Comparison of ENCODE assay signal across 11 cellular contexts in the genomic region with DNA sequence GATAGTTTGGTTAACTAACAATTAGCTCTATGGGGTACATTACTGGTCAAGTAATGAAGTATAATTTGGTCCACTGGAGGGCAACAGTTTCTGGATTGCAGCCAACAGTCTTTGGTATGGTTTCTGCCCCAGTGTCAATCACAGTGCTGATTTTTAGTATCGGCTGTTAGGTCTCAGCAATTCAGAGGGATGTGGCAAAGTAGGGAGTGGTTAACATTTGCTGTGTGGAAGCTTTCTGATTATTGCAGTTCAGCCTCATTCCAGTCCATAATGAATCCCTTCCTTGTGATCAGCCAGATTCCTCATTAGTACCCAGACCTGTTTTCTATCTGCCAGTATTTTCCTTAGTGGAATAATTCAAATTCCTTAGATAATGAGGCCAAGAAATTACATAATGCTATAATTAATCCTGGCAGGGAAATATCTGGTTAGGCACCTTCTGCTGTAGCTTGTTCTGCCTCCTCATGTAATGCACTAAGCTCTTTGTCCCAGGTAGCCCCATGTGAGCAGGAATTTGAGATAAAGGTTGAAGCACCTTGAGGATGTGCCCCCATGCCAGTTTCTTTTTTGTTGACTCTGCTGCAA. TPM values are rescaled to one million over a fixed set of nuclear protein-coding genes. Genes with fewer than 3 reads are reported as not detected.
DNase-seq lines count a peak whose midpoint lies in the region; ATAC-seq and TF ChIP-seq lines count a peak whose summit lies in the region.
"Had no signal": no experiment of that assay in that cellular context is flagged by ENCODE, and none has a peak within 500 bp of the region (broad histone marks: within the 10 kb centered on the region; RNA-seq: fewer than 3 reads in every experiment).

No MANE protein-coding gene starts in this region.

- peak; percentile 60 for ATAC-seq in HCT116

- no peaks in the 10 kb centered on the region for H3K27me3 ChIP-seq in HCT116 (ENCODE audit: insufficient read depth, low read length)
- no peaks in the 10 kb centered on the region for H3K27me3 ChIP-seq in neural progenitor cell
- H3K27me3 ChIP-seq in WERI-Rb-1 (ENCODE audit: insufficient read depth, low read depth, severe bottlenecking) = no peaks in the 10 kb centered on the region

- H3K4me3 Mint-ChIP-seq in neural progenitor cell = no peak overlapping the region
- H3K4me3 Mint-ChIP-seq: central memory CD8-positive, alpha-beta T cell had no signal

- H3K27me3 Mint-ChIP-seq in neural progenitor cell (ENCODE audit: insufficient read depth, low read depth) = no peaks in the 10 kb centered on the region

- H3K79me2 ChIP-seq in HCT116 (ENCODE audit: insufficient read depth, low read length) (peaks cover 5% of the 10 kb centered on the region; the same call in 1 of the 2 replicates), neural progenitor cell (ENCODE audit: low read depth) (no peaks in the 10 kb centered on the region)

- TF ChIP-seq CTCF in HCT116 (IDR thresholded peaks at IDR 0.05 in 2 of 3, conservative IDR thresholded peaks at IDR 0.05 in 1 of 3; ENCODE audit: borderline replicate concordance in 1 of 3, insufficient read depth in 1 of 3, low read depth in 2 of 3, low read length in 2 of 3) = peak; percentile 5 to 36 (median 34); a peak in 3 of 6 replicates
- peak; percentile 23 for TF ChIP-seq CTCF in neural progenitor cell (IDR thresholded peaks at IDR 0.05)
- TF ChIP-seq CTCF in WERI-Rb-1 (IDR thresholded peaks at IDR 0.05; ENCODE audit: low read depth, low read length) = no peak
- no peak for TF ChIP-seq CTCF in GM13977 (IDR thresholded peaks at IDR 0.05; ENCODE audit: extremely low read depth, insufficient read depth, missing control alignments)

- H3K4me2 ChIP-seq in HCT116 (ENCODE audit: low read length) (peak overlapping the region; percentile 7; the same call in 1 of the 2 replicates), neural progenitor cell (no peak overlapping the region)

- no peaks in the 10 kb centered on the region for H3K9me3 ChIP-seq in HCT116 (ENCODE audit: control insufficient read depth in 1 of 2, insufficient read depth in 1 of 2, low read depth in 1 of 2, low read length in 2 of 2)
- no peaks in the 10 kb centered on the region for H3K9me3 ChIP-seq in neural progenitor cell (ENCODE audit: low read depth)
- H3K9me3 ChIP-seq in WERI-Rb-1 (ENCODE audit: severe bottlenecking) = no peaks in the 10 kb centered on the region
- H3K9me3 ChIP-seq: HAP-1 had no signal

- H3K4me1 Mint-ChIP-seq in neural progenitor cell = peaks cover 9% of the 10 kb centered on the region
- H3K4me1 Mint-ChIP-seq: central memory CD8-positive, alpha-beta T cell had no signal

- RAD21 ChIA-PET in HCT116 (lab: Charles Lee; ENCODE audit: low non-redundant PET in 1 of 2, low total read pairs in 2 of 2, uncharacterized antibody in 2 of 2, unreplicated experiment in 2 of 2) = no interaction called here

- DNase-seq in HCT116 (ENCODE audit: low read depth, low spot score) (peak; percentile 44), NCI-H748 (lab: John Stamatoyannopoulos, UW; ENCODE audit: unreplicated experiment) (peak; percentile 91), epithelial cell of prostate (ENCODE audit: low read depth, low spot score) (peak; percentile 52), neural progenitor cell (ENCODE audit: low spot score) (peak; percentile 12), amniotic stem cell (lab: John Stamatoyannopoulos, UW) (no peak), HuH-7 (ENCODE audit: low spot score) (no peak), WERI-Rb-1 (no peak), GM13977 (ENCODE audit: low spot score) (no peak)
- DNase-seq: NCI-H187 treated with DMSO at 0.1 percent for 48 hours had no signal

- intact Hi-C loops in HCT116 (cut with micrococcal nuclease) = loop anchor here (2.0 kb wide), 1 partner anchor 71 kb away; no protein-coding TSS in a partner anchor

- peaks cover 8% of the 10 kb centered on the region for H3K9me3 Mint-ChIP-seq in neural progenitor cell
- H3K9me3 Mint-ChIP-seq: central memory CD8-positive, alpha-beta T cell had no signal

- H3K27ac ChIP-seq in HCT116 (ENCODE audit: low read depth, low read length) (peak overlapping the region; percentile 14; the same call in 1 of the 2 replicates), epithelial cell of prostate (peak overlapping the region; percentile 65), neural progenitor cell (no peak overlapping the region), WERI-Rb-1 (no peak overlapping the region)

- no peak for TF ChIP-seq POLR2A in HCT116 (IDR thresholded peaks at IDR 0.05; ENCODE audit: borderline replicate concordance, extremely low read depth, insufficient read depth, insufficient read length)

- in situ Hi-C loops in GM13977 (cut with MboI; ENCODE audit: low pct_unique_long_range_greater_than_20kb, low sequenced_read_pairs, unreplicated experiment) = loop anchor here (10.0 kb wide), 1 partner anchor 277 kb away; no protein-coding TSS in a partner anchor

- peaks cover 4 to 23% of the 10 kb centered on the region in 2 experiments; a peak in 3 of 4 replicates for H3K4me1 ChIP-seq in HCT116 (ENCODE audit: control insufficient read depth in 1 of 2, insufficient read depth in 2 of 2, low read length in 2 of 2)
- peaks cover 17% of the 10 kb centered on the region for H3K4me1 ChIP-seq in neural progenitor cell

- H4K20me1 ChIP-seq in HCT116 (ENCODE audit: insufficient read depth) (peaks cover 3% of the 10 kb centered on the region; the same call in 1 of the 2 replicates), neural progenitor cell (ENCODE audit: low read depth) (no peaks in the 10 kb centered on the region)

- POLR2A ChIA-PET in HCT116 (lab: Charles Lee) = no interaction called here

- H3K9me2 ChIP-seq in HCT116 (ENCODE audit: insufficient read depth) = no peaks in the 10 kb centered on the region

- no peak overlapping the region for H3K27ac Mint-ChIP-seq in neural progenitor cell

- H3F3A ChIP-seq in neural progenitor cell (ENCODE audit: low read depth) = no peaks in the 10 kb centered on the region

- H3K4me3 ChIP-seq in HCT116 (replicated peaks in 1 of 2; ENCODE audit: low read depth in 1 of 2, low read length in 2 of 2) = no peak overlapping the region
- no peak overlapping the region for H3K4me3 ChIP-seq in neural progenitor cell
- no peak overlapping the region for H3K4me3 ChIP-seq in WERI-Rb-1 (ENCODE audit: low read depth, low read length)
- H3K4me3 ChIP-seq: HAP-1 had no signal

- H2AFZ ChIP-seq in HCT116 (ENCODE audit: low read depth, low read length, poor library complexity, severe bottlenecking) (no peak overlapping the region), neural progenitor cell (replicated peaks) (no peak overlapping the region)

- no TSS peak for BruUV-seq in HCT116 (replicated peaks; lab: Mats Ljungman, UMichigan)

- CTCF ChIA-PET in HCT116 (lab: Charles Lee) = interaction anchor here (0.7 to 2.7 kb wide), 7 partner anchors 14 to 279 kb away, joined by 3 to 13 read pairs (median 8); no protein-coding TSS in a partner anchor

- peak; percentile 46 for TF ChIP-seq RAD21 in HCT116 (IDR thresholded peaks at IDR 0.05; ENCODE audit: low read depth)

- H3K9ac ChIP-seq in HCT116 (ENCODE audit: low read length) (no peak overlapping the region), neural progenitor cell (no peak overlapping the region)

- H3K36me3 ChIP-seq in HCT116 (ENCODE audit: control insufficient read depth in 1 of 2, insufficient read depth in 2 of 2, low read length in 2 of 2) (peaks cover 5 to 27% of the 10 kb centered on the region in 2 experiments; a peak in 1 of 4 replicates), neural progenitor cell (no peaks in the 10 kb centered on the region), WERI-Rb-1 (no peaks in the 10 kb centered on the region)

- peaks cover 22% of the 10 kb centered on the region for H3K36me3 Mint-ChIP-seq in neural progenitor cell

TF ChIP-seq in HCT116, 20 proteins besides CTCF, POLR2A, EP300 and RAD21:
- TF ChIP-seq POLR2AphosphoS5 (IDR thresholded peaks at IDR 0.05; ENCODE audit: low read depth, low read length) = 0 out of 2 replicates have a peak, but pooled peaks have one; percentile 17
- no peak for TF ChIP-seq REST (IDR thresholded peaks at IDR 0.05; ENCODE audit: low read depth)
TF ChIP-seq in HCT116: peak in this region for 1.

RNA-seq across cellular contexts. Expression of gene F3, which starts 14.0 kb away (rescaled TPM):
- total RNA-seq in HCT116 (2021; ENCODE audit: unreplicated experiment) (58.5 TPM), neural progenitor cell (ENCODE audit: low replicate concordance) (2.3 and 6.4 TPM in 2 replicates)
- polyA plus RNA-seq in HCT116 (2012) = 52.6 and 53.3 TPM in 2 replicates

Comparison
In these comparisons a context has a peak if more than half of its experiments do, and no peak if none do; other contexts are left out.
1. DNase-seq: peak in HCT116 (single experiment), NCI-H748 (single experiment), epithelial cell of prostate (single experiment) and neural progenitor cell (single experiment); none in amniotic stem cell (single experiment), HuH-7 (single experiment), WERI-Rb-1 (single experiment) and GM13977 (single experiment).
2. H3K27ac ChIP-seq: peak in HCT116 (single experiment) and epithelial cell of prostate (single experiment); none in neural progenitor cell (single experiment) and WERI-Rb-1 (single experiment).
3. CTCF ChIP-seq: peak in HCT116 (3 of 3) and neural progenitor cell (single experiment); none in WERI-Rb-1 (single experiment) and GM13977 (single experiment).